In genomic region chr20:59933849-59934585, GRCh38 we compare ENCODE assay signal across 1 cellular context.
TF ChIP-seq lines count a peak whose summit lies in the region.

No MANE protein-coding gene starts in this region.

TF ChIP-seq in K562, 482 proteins besides CTCF, POLR2A, EP300 and RAD21 (continued from another document and continues in another):
- 0 out of 2 replicates have a peak, but pooled peaks have one; percentile 30 for TF ChIP-seq ZNF609 (CRISPR knock-in tag; IDR thresholded peaks at IDR 0.05; ENCODE audit: borderline replicate concordance)
- TF ChIP-seq RCOR1 (IDR thresholded peaks at IDR 0.05; ENCODE audit: borderline replicate concordance in 1 of 2, low read depth in 2 of 2, low read length in 2 of 2) = peak in 1 of 2 experiments; percentile 54; a peak in 1 of 4 replicates
- peak; percentile 30; the same call in 1 of the 2 replicates for TF ChIP-seq ZEB2 (IDR thresholded peaks at IDR 0.05)
- peak; percentile 69 for TF ChIP-seq E2F1 (CRISPR knock-in tag; IDR thresholded peaks at IDR 0.05)
- no peak for TF ChIP-seq ZNF408 (CRISPR knock-in tag; IDR thresholded peaks at IDR 0.05; ENCODE audit: low read depth)
- TF ChIP-seq ZNF740 (CRISPR knock-in tag; IDR thresholded peaks at IDR 0.05) = peak; percentile 95
- TF ChIP-seq ZNF740 (tag; IDR thresholded peaks at IDR 0.05) = no peak; a peak in 1 of 4 replicates
- no peak for TF ChIP-seq ILF3 (IDR thresholded peaks at IDR 0.05; ENCODE audit: borderline replicate concordance)
- no peak for TF ChIP-seq GATA2 (CRISPR knock-in tag; IDR thresholded peaks at IDR 0.05)
- TF ChIP-seq SRSF9 (IDR thresholded peaks at IDR 0.05; ENCODE audit: borderline replicate concordance, low read depth, low read length) = no peak
- TF ChIP-seq CBFB (CRISPR knock-in tag; IDR thresholded peaks at IDR 0.05) = no peak
- 0 out of 2 replicates have a peak, but pooled peaks have one; percentile 4 for TF ChIP-seq JUND (IDR thresholded peaks at IDR 0.05; ENCODE audit: borderline replicate concordance, low read depth, low read length)
- no peak for TF ChIP-seq JUND (tag; IDR thresholded peaks at IDR 0.05; ENCODE audit: borderline replicate concordance, low read depth, low read length)
- no peak for TF ChIP-seq BRCA1 (IDR thresholded peaks at IDR 0.05)
- TF ChIP-seq BRCA1 (CRISPR knock-in tag; IDR thresholded peaks at IDR 0.05) = no peak
- TF ChIP-seq ZNF140 (CRISPR knock-in tag; IDR thresholded peaks at IDR 0.05) = no peak
- peak; percentile 89 for TF ChIP-seq CTCFL (IDR thresholded peaks at IDR 0.05; ENCODE audit: borderline replicate concordance, insufficient read depth, low read depth, low read length, poor library complexity, severe bottlenecking)
- peak in 1 of 3 experiments; percentile 8 for TF ChIP-seq YY1 (IDR thresholded peaks at IDR 0.05; ENCODE audit: borderline replicate concordance in 1 of 3, control insufficient read depth in 1 of 3, extremely low read depth in 1 of 3, insufficient read depth in 3 of 3, insufficient read length in 1 of 3, insufficient replicate concordance in 2 of 3, low read depth in 1 of 3, low read length in 2 of 3)
- TF ChIP-seq ARID4B (CRISPR knock-in tag; IDR thresholded peaks at IDR 0.05) = no peak
- peak; percentile 11; the same call in 1 of the 2 replicates for TF ChIP-seq EGR1 (conservative IDR thresholded peaks at IDR 0.05)
- peak; percentile 17 for TF ChIP-seq CCNT2 (IDR thresholded peaks at IDR 0.05; ENCODE audit: borderline replicate concordance, extremely low read depth, insufficient read length, low read depth, low read length)
- TF ChIP-seq ZNF778 (CRISPR knock-in tag; IDR thresholded peaks at IDR 0.05) = no peak
- TF ChIP-seq HOXB6 (CRISPR knock-in tag; IDR thresholded peaks at IDR 0.05; ENCODE audit: borderline replicate concordance) = no peak
- no peak for TF ChIP-seq ZNF79 (CRISPR knock-in tag; IDR thresholded peaks at IDR 0.05; ENCODE audit: low read depth)
- TF ChIP-seq ZNF518B (CRISPR knock-in tag; IDR thresholded peaks at IDR 0.05) = no peak
- TF ChIP-seq GTF3C2 (IDR thresholded peaks at IDR 0.05; ENCODE audit: borderline replicate concordance, extremely low read depth, insufficient read length) = no peak
- peak; percentile 47; the same call in 1 of the 2 replicates for TF ChIP-seq ZHX1 (conservative IDR thresholded peaks at IDR 0.05; ENCODE audit: low read length)
- TF ChIP-seq SREBF1 (IDR thresholded peaks at IDR 0.05; ENCODE audit: borderline replicate concordance, low read depth, low read length) = no peak
